Comparison of ENCODE assay signal across 8 cellular contexts in genomic region chr12:76348079-76348901, GRCh38. TPM values are rescaled to one million over a fixed set of nuclear protein-coding genes. Genes with fewer than 3 reads are reported as not detected.
A peak's percentile ranks its signal among the peaks of the same experiment; 100 is the strongest.
DNase-seq lines count a peak whose midpoint lies in the region; ATAC-seq and TF ChIP-seq lines count a peak whose summit lies in the region.

Gene BBS10, minus strand, starts transcription at chr12:76348415. Its CDS starts 57 bp downstream, at chr12:76348358.

- DNase-seq in AG04450 (ENCODE audit: low read depth, low spot score) (peak; percentile 85), NCI-H2171 treated with DMSO at 0.1 percent for 48 hours (lab: John Stamatoyannopoulos, UW) (peak; percentile 97), caudate nucleus (lab: John Stamatoyannopoulos, UW) (peak; percentile 60 to 95 (median 87)), inferior parietal cortex (ENCODE audit: extremely low spot score) (peak; percentile 91)
- DNase-seq in stimulated activated CD4-positive, alpha-beta T cell treated with anti-CD3 and anti-CD28 coated beads, Interleukin-12 subunit alpha, Interleukin-12 subunit beta, amount 100 ng/mL, for 24 hours (ENCODE audit: low read depth in 2 of 2): peak; percentile 81 to 83

- no peaks in the 10 kb centered on the region; the same call in 1 of the 2 replicates for H3K9me3 ChIP-seq in AG04450 (ENCODE audit: control insufficient read depth, insufficient read depth, low read length)

- H3K27ac ChIP-seq in AG04450 (ENCODE audit: low read depth, low read length) (peak within 1 kb of the TSS; percentile 86), caudate nucleus (ENCODE audit: low read depth, low read length) (peak within 1 kb of the TSS; percentile 93)

- H3K4me3 ChIP-seq in AG04450 (ENCODE audit: low read depth, low read length): peak within 1 kb of the TSS; percentile 86
- H3K4me3 ChIP-seq in WI38 (ENCODE audit: low read depth, low read length): peak within 1 kb of the TSS; percentile 78

- POLR2A ChIA-PET in AG04450 (lab: Yijun Ruan, JAX): interaction anchor here (0.6 to 2.5 kb wide), 8 partner anchors 70 to 317 kb away, joined by 3 to 17 read pairs (median 4); partner anchors contain the start of genes NAP1L1 and PHLDA1

- TF ChIP-seq CTCF in AG04450 (IDR thresholded peaks at IDR 0.05; ENCODE audit: low read depth, low read length) (peak; percentile 47), WI38 (IDR thresholded peaks at IDR 0.05; ENCODE audit: low read depth, low read length) (peak; percentile 24; the same call in 1 of the 2 replicates)

- CTCF ChIA-PET in AG04450 (lab: Charles Lee): interaction anchor here (0.6 to 2.5 kb wide), 13 partner anchors 9 to 821 kb away, joined by 3 to 11 read pairs (median 4); no protein-coding TSS in a partner anchor

- ATAC-seq in GM18868 (IDR thresholded peaks at IDR 0.05; ENCODE audit: unreplicated experiment) (peak; percentile 98), HG03108 (IDR thresholded peaks at IDR 0.05; ENCODE audit: unreplicated experiment) (peak; percentile 96)

- H3K27me3 ChIP-seq in AG04450 (ENCODE audit: control insufficient read depth, insufficient read depth, low read length): no peaks in the 10 kb centered on the region

RNA-seq across cellular contexts. Expression of gene BBS10, which starts in this region (rescaled TPM):
- 13.5 and 20.0 TPM in 2 replicates for polyA plus RNA-seq in AG04450 (2011; rRNA removed)
- 4.6 and 9.4 TPM in 2 replicates for polyA minus RNA-seq in AG04450 (2011; rRNA and poly(A)+ RNA removed)

Comparison
In these comparisons a context has a peak if more than half of its experiments do, and no peak if none do; other contexts are left out.
1. Peak in every context shown above with its lines: DNase-seq, ATAC-seq, H3K4me3 ChIP-seq and H3K27ac ChIP-seq.